Comparison of ENCODE assay signal across 9 cellular contexts in the genomic region with DNA sequence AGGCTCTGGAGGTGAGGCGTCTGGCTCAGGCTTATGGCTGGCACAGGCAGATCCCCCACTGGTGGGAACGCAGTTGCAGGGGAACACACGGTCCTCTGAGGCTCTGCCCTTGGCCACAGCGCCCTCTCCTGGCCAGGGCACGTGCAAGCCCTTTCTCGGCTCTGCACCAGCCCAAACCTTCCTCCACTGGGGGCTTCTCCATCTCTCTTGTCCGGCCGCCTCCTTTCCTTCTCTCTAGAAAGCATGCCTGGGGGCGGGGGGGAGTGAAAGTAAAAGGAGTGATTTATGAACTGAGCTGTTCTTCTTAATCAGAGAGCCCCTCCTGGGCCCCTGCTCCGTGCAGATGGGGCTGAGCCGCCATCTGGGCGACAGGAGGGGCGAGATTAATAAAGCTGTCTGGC. TPM values are rescaled to one million over a fixed set of nuclear protein-coding genes. Genes with fewer than 3 reads are reported as not detected.
DNase-seq lines count a peak whose midpoint lies in the region; ATAC-seq and TF ChIP-seq lines count a peak whose summit lies in the region.
"Had no signal": no experiment of that assay in that cellular context is flagged by ENCODE, and none has a peak within 500 bp of the region (broad histone marks: within the 10 kb centered on the region; RNA-seq: fewer than 3 reads in every experiment).

No MANE protein-coding gene starts in this region.

- CTCF ChIA-PET in PC-9 (lab: Charles Lee): no interaction called here

- no peak overlapping the region for H3K9ac ChIP-seq in DND-41 (ENCODE audit: low read depth, low read length)

- no peak overlapping the region for H3K27ac ChIP-seq in DND-41 (ENCODE audit: low read length)
- no peak overlapping the region for H3K27ac ChIP-seq in PC-9
- H3K27ac ChIP-seq in ovary: peak overlapping the region in 1 of 2 donors; percentile 54
- peak overlapping the region in 1 of 2 donors; percentile 42 for H3K27ac ChIP-seq in thoracic aorta

- POLR2A ChIA-PET in PC-9 (lab: Charles Lee; ENCODE audit: unreplicated experiment): no interaction called here

- intact Hi-C loops in PC-9 (cut with micrococcal nuclease; ENCODE audit: unreplicated experiment): loop anchor here (5.0 to 10.0 kb wide), 2 partner anchors 169 to 272 kb away; a partner anchor contains a TSS
- intact Hi-C loops in activated T-helper 1 cell treated with anti-CD3 and anti-CD28 coated beads, Interleukin-12 subunit alpha, Interleukin-12 subunit beta, Interleukin-2, Interleukin-4 antibody, amounts not matched to agents 30 ng/mL and 10 ng/mL and 1 ng/mL, durations not matched to agents 14 hours and 24 hours and 36 hours (cut with micrococcal nuclease): loop anchor here (1.0 to 5.0 kb wide), 3 partner anchors 166 to 337 kb away; no protein-coding TSS in a partner anchor
- intact Hi-C loops in ovary (cut with DNase I): loop anchor here in 2 of 4 donors (5.0 kb wide), 1 partner anchor 167 kb away; a partner anchor contains a TSS

- peak; percentile 80 for TF ChIP-seq CTCF in DND-41 (IDR thresholded peaks at IDR 0.05; ENCODE audit: borderline replicate concordance, extremely low read depth, low read length, poor library complexity, severe bottlenecking)
- TF ChIP-seq CTCF in PC-9 (conservative IDR thresholded peaks at IDR 0.05): peak; percentile 85
- peak; percentile 89 for TF ChIP-seq CTCF in fibroblast of pulmonary artery (IDR thresholded peaks at IDR 0.05; ENCODE audit: low read length, missing control alignments)
- peak; percentile 52 to 72 (median 71) for TF ChIP-seq CTCF in ovary (IDR thresholded peaks at IDR 0.05)
- peak; percentile 86 for TF ChIP-seq CTCF in thoracic aorta (IDR thresholded peaks at IDR 0.05)

- H3K4me3 ChIP-seq in DND-41 (ENCODE audit: low read depth in 1 of 2, low read length in 2 of 2) (no peak overlapping the region), PC-9 (no peak overlapping the region), fibroblast of pulmonary artery (replicated peaks; ENCODE audit: low read depth, low read length) (no peak overlapping the region), ovary (no peak overlapping the region), thoracic aorta (no peak overlapping the region)

- H3K9me3 ChIP-seq in DND-41 (ENCODE audit: insufficient read depth, low read length, severe bottlenecking) (no peaks in the 10 kb centered on the region), PC-9 (ENCODE audit: insufficient read depth, low read depth) (no peaks in the 10 kb centered on the region), ovary (no peaks in the 10 kb centered on the region), thoracic aorta (no peaks in the 10 kb centered on the region)

- H3K36me3 ChIP-seq in DND-41 (ENCODE audit: insufficient read depth, low read length) (no peaks in the 10 kb centered on the region), PC-9 (ENCODE audit: low read depth) (no peaks in the 10 kb centered on the region), ovary (no peaks in the 10 kb centered on the region), thoracic aorta (no peaks in the 10 kb centered on the region)

- no peaks in the 10 kb centered on the region for H3F3A ChIP-seq in PC-9 (ENCODE audit: insufficient read depth, low read depth)

- H3K27me3 ChIP-seq in DND-41 (ENCODE audit: insufficient read depth, low read length, poor library complexity) (no peaks in the 10 kb centered on the region), PC-9 (ENCODE audit: insufficient read depth, low read depth) (peaks cover 85% of the 10 kb centered on the region), ovary (no peaks in the 10 kb centered on the region), thoracic aorta (replicated peaks; ENCODE audit: insufficient read depth) (no peaks in the 10 kb centered on the region)

- DNase-seq in DND-41 (peak; percentile 49), HK-2 (ENCODE audit: unreplicated experiment) (peak; percentile 28), PC-9 (peak in 1 of 2 experiments; percentile 37), fibroblast of pulmonary artery (ENCODE audit: low read depth) (peak; percentile 76), ovary (peak; percentile 60 to 85 (median 74)), thoracic aorta (ENCODE audit: low spot score) (no peak)
- DNase-seq in activated T-helper 1 cell treated with anti-CD3 and anti-CD28 coated beads, Interleukin-12 subunit alpha, Interleukin-12 subunit beta, Interleukin-2, Interleukin-4 antibody, amounts not matched to agents 30 ng/mL and 10 ng/mL and 1 ng/mL, durations not matched to agents 14 hours and 24 hours and 36 hours (ENCODE audit: low spot score): peak; percentile 21

- no peak overlapping the region for H3K27ac Mint-ChIP-seq in activated T-helper 1 cell treated with anti-CD3 and anti-CD28 coated beads, Interleukin-12 subunit alpha, Interleukin-12 subunit beta, Interleukin-2, Interleukin-4 antibody, amounts not matched to agents 30 ng/mL and 10 ng/mL and 1 ng/mL, durations not matched to agents 14 hours and 24 hours and 36 hours
- H3K27ac Mint-ChIP-seq: dendritic cell treated with granulocyte-macrophage colony-stimulating factor and Interleukin-4, amounts not matched to agents 40 ng/mL and 50 ng/mL, for 4 days had no signal

- no peaks in the 10 kb centered on the region for H3K4me1 ChIP-seq in DND-41 (ENCODE audit: insufficient read depth, low read length)
- no peaks in the 10 kb centered on the region for H3K4me1 ChIP-seq in PC-9 (replicated peaks; ENCODE audit: insufficient read depth)
- peaks cover 9% of the 10 kb centered on the region for H3K4me1 ChIP-seq in ovary (ENCODE audit: insufficient read depth)
- H3K4me1 ChIP-seq in thoracic aorta (ENCODE audit: control insufficient read depth in 1 of 2, low read depth in 2 of 2): peaks cover 0 to 16% of the 10 kb centered on the region in 2 donors

- peak; percentile 89 for ATAC-seq in DND-41 (ENCODE audit: insufficient read depth, low read depth)
- peak; percentile 59 for ATAC-seq in thoracic aorta (ENCODE audit: insufficient number of reproducible peaks, low FRiP score, low read depth)
- ATAC-seq in GM21737 (IDR thresholded peaks at IDR 0.05; ENCODE audit: unreplicated experiment): no peak

- H4K20me1 ChIP-seq in DND-41 (ENCODE audit: insufficient read depth, low read length) (peaks cover 3% of the 10 kb centered on the region; the same call in 1 of the 2 replicates), PC-9 (ENCODE audit: insufficient read depth) (no peaks in the 10 kb centered on the region)

- no peaks in the 10 kb centered on the region for H3K79me2 ChIP-seq in DND-41 (ENCODE audit: insufficient read depth, low read length)
- no peaks in the 10 kb centered on the region for H3K79me2 ChIP-seq in PC-9 (ENCODE audit: low read depth)

- H3K27me3 Mint-ChIP-seq in activated T-helper 1 cell treated with anti-CD3 and anti-CD28 coated beads, Interleukin-12 subunit alpha, Interleukin-12 subunit beta, Interleukin-2, Interleukin-4 antibody, amounts not matched to agents 30 ng/mL and 10 ng/mL and 1 ng/mL, durations not matched to agents 14 hours and 24 hours and 36 hours (ENCODE audit: insufficient read depth): no peaks in the 10 kb centered on the region

- WGBS in ovary, 3 donors: 17 to 20% (median 18%) methylated on average over 13 of the region's 13 CpGs

- no peak for TF ChIP-seq POLR2A in ovary (IDR thresholded peaks at IDR 0.05)

- no peak overlapping the region for H2AFZ ChIP-seq in DND-41 (ENCODE audit: low read depth, low read length)
- H2AFZ ChIP-seq in PC-9: no peak overlapping the region

- peaks cover 2% of the 10 kb centered on the region for H3K36me3 Mint-ChIP-seq in activated T-helper 1 cell treated with anti-CD3 and anti-CD28 coated beads, Interleukin-12 subunit alpha, Interleukin-12 subunit beta, Interleukin-2, Interleukin-4 antibody, amounts not matched to agents 30 ng/mL and 10 ng/mL and 1 ng/mL, durations not matched to agents 14 hours and 24 hours and 36 hours (ENCODE audit: low read depth)

- H3K4me1 Mint-ChIP-seq in activated T-helper 1 cell treated with anti-CD3 and anti-CD28 coated beads, Interleukin-12 subunit alpha, Interleukin-12 subunit beta, Interleukin-2, Interleukin-4 antibody, amounts not matched to agents 30 ng/mL and 10 ng/mL and 1 ng/mL, durations not matched to agents 14 hours and 24 hours and 36 hours (ENCODE audit: low read depth): no peaks in the 10 kb centered on the region

- no peak overlapping the region for H3K4me3 Mint-ChIP-seq in activated T-helper 1 cell treated with anti-CD3 and anti-CD28 coated beads, Interleukin-12 subunit alpha, Interleukin-12 subunit beta, Interleukin-2, Interleukin-4 antibody, amounts not matched to agents 30 ng/mL and 10 ng/mL and 1 ng/mL, durations not matched to agents 14 hours and 24 hours and 36 hours
- H3K4me3 Mint-ChIP-seq: dendritic cell treated with granulocyte-macrophage colony-stimulating factor and Interleukin-4, amounts not matched to agents 40 ng/mL and 50 ng/mL, for 4 days had no signal

- no peak overlapping the region for H3K4me2 ChIP-seq in DND-41 (ENCODE audit: insufficient read depth, low read length)
- H3K4me2 ChIP-seq in PC-9: no peak overlapping the region

- H3K9me3 Mint-ChIP-seq in activated T-helper 1 cell treated with anti-CD3 and anti-CD28 coated beads, Interleukin-12 subunit alpha, Interleukin-12 subunit beta, Interleukin-2, Interleukin-4 antibody, amounts not matched to agents 30 ng/mL and 10 ng/mL and 1 ng/mL, durations not matched to agents 14 hours and 24 hours and 36 hours: no peaks in the 10 kb centered on the region
- H3K9me3 Mint-ChIP-seq: dendritic cell treated with granulocyte-macrophage colony-stimulating factor and Interleukin-4, amounts not matched to agents 40 ng/mL and 50 ng/mL, for 4 days had no signal

- H3K9me2 ChIP-seq in PC-9 (ENCODE audit: insufficient read depth): no peaks in the 10 kb centered on the region

- TF ChIP-seq EP300 in ovary (IDR thresholded peaks at IDR 0.05): no peak

- no TSS peak for BruUV-seq in PC-9 (replicated peaks; lab: Mats Ljungman, UMichigan)

RNA-seq across cellular contexts. Expression of a gene that starts 56.5 kb away (rescaled TPM):
- total RNA-seq in PC-9 (2021) (0.46 and 1.1 TPM in 2 replicates), ovary (10 to 100 TPM in 6 of 7 donors, 1 to 10 TPM in 1; 9.2 to 51.9 (median 21.8) TPM), thoracic aorta (100 to 1,000 TPM in 1 of 2 donors, 10 to 100 TPM in 1; 60.0 to 141 TPM)
- total RNA-seq in activated T-helper 1 cell treated with anti-CD3 and anti-CD28 coated beads, Interleukin-12 subunit alpha, Interleukin-12 subunit beta, Interleukin-2, Interleukin-4 antibody, amounts not matched to agents 30 ng/mL and 10 ng/mL and 1 ng/mL, durations not matched to agents 14 hours and 24 hours and 36 hours: 5.7 TPM in 2 replicates
- polyA plus RNA-seq in ovary: 10 to 100 TPM; 20.3 to 26.6 TPM
